In the genomic region with DNA sequence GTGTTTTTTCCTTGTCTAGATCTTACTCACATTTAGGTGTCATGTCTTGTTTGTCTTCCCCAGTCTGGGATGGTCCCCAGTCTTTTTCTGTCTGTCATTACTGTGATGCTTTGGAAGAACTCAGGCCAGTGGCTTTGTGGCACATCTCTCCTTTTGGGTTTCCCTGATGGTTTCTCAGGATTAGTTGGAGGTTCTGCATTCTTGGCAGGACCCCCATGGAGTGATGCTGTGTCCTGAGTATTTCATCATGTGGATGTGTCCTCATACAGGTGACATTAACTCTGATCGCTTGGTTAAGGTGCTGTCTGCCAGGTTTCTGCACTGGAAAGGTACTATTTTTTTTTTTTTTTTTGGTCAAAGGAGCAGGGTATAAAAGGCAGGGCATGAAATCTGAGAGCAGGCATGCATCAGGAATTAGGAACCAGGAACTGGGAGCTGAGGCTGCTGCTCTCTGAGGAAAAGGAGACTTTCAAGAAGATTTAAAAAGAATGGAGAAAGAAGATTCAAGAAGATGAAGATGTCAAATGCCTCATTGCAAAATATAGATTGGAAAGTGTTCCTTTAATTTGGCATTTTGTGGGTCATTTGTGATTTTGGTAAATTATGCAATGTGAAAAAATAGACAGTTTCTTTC, we compare ENCODE assay signal across 29 cellular contexts.
DNase-seq lines count a peak whose midpoint lies in the region; ATAC-seq, FAIRE-seq and TF ChIP-seq lines count a peak whose summit lies in the region.
"Had no signal": no experiment of that assay in that cellular context is flagged by ENCODE, and none has a peak within 500 bp of the region (broad histone marks: within the 10 kb centered on the region; RNA-seq: fewer than 3 reads in every experiment).

No MANE protein-coding gene starts in this region.

- H3K9me3 ChIP-seq in H1 (ENCODE audit: insufficient read depth in 2 of 2, low read depth in 1 of 2, low read length in 1 of 2) (no peaks in the 10 kb centered on the region), mesenchymal stem cell (ENCODE audit: control insufficient read depth, low read length) (no peaks in the 10 kb centered on the region)
- H3K9me3 ChIP-seq: BE2C had no signal

- no peak for TF ChIP-seq CTCF in GM23338 (conservative IDR thresholded peaks at IDR 0.05; ENCODE audit: low read depth in 2 of 2)
- TF ChIP-seq CTCF in WTC11 (IDR thresholded peaks at IDR 0.05) = no peak
- no peak for TF ChIP-seq CTCF in H1 (IDR thresholded peaks at IDR 0.05; ENCODE audit: control extremely low read depth in 1 of 3, insufficient read depth in 1 of 3, low read depth in 1 of 3, low read length in 3 of 3)

- H2BK5ac ChIP-seq in H1 (ENCODE audit: low read depth, low read length) (no peak overlapping the region), mesenchymal stem cell (ENCODE audit: low read depth, low read length, poor library complexity, severe bottlenecking) (peak overlapping the region; percentile 8)

- peak; percentile 50 for DNase-seq in GM23338 (ENCODE audit: low spot score)
- peak; percentile 45 for DNase-seq in WTC11 (ENCODE audit: low spot score)
- DNase-seq in H1 (ENCODE audit: low read depth in 1 of 2, low spot score in 2 of 2) = no peak
- DNase-seq in mesenchymal stem cell = no peak
- no peak for DNase-seq in NCI-H1417 (lab: John Stamatoyannopoulos, UW)
- no peak for DNase-seq in frontal cortex (ENCODE audit: low spot score in 2 of 2)
- no peak for DNase-seq in NCI-H524 treated with DMSO at 0.1 percent for 48 hours (lab: John Stamatoyannopoulos, UW)
- no peak for DNase-seq in hippocampal formation (lab: John Stamatoyannopoulos, UW)
- DNase-seq: 8988T; ACHN; BE2C; C1 segment of cervical spinal cord; CD4-positive, alpha-beta memory T cell; CD4-positive, CD25-positive, alpha-beta regulatory T cell; CD8-positive, alpha-beta memory T cell; COR-L47; DMS 273 treated with DMSO at 0.1 percent for 48 hours; DMS153; DMS53; DMS79; DND-41; EL; GDM1 had no signal

- TF ChIP-seq POLR2A in H1 (IDR thresholded peaks at IDR 0.05; ENCODE audit: control extremely low read depth in 1 of 2, low read depth in 2 of 2, low read length in 2 of 2) = no peak

- TF ChIP-seq EP300 in H1 (IDR thresholded peaks at IDR 0.05; ENCODE audit: borderline replicate concordance in 1 of 2, low read depth in 2 of 2, low read length in 2 of 2) = no peak

- no peaks in the 10 kb centered on the region for H3K27me3 ChIP-seq in GM23338 (ENCODE audit: insufficient read depth)
- H3K27me3 ChIP-seq in H1 (replicated peaks in 1 of 4; ENCODE audit: control insufficient read depth in 3 of 4, extremely low read depth in 1 of 4, insufficient read depth in 3 of 4, low read length in 3 of 4) = no peaks in the 10 kb centered on the region
- no peaks in the 10 kb centered on the region for H3K27me3 ChIP-seq in mesenchymal stem cell (ENCODE audit: control insufficient read depth in 1 of 2, insufficient read depth in 1 of 2, low read length in 2 of 2)
- H3K27me3 ChIP-seq: BE2C, BLaER1 had no signal

- no peak overlapping the region for H4K5ac ChIP-seq in H1 (ENCODE audit: insufficient read length, low read depth, low read length)

- H3K18ac ChIP-seq in H1 (ENCODE audit: extremely low read depth, low read length) (no peak overlapping the region), mesenchymal stem cell (ENCODE audit: low read depth in 1 of 2, low read length in 2 of 2) (no peak overlapping the region)

- no peak for ATAC-seq in GM23338
- peak; percentile 57 for ATAC-seq in WTC11
- ATAC-seq: GM12878 had no signal

- no peaks in the 10 kb centered on the region for H3F3A ChIP-seq in GM23338 (replicated peaks; ENCODE audit: low read depth)

- H4K91ac ChIP-seq in H1 (replicated peaks; ENCODE audit: insufficient read length, low read length) (no peak overlapping the region), mesenchymal stem cell (ENCODE audit: low read length) (no peak overlapping the region)

- H3K79me2 ChIP-seq in GM23338 (replicated peaks; ENCODE audit: insufficient read depth) = no peaks in the 10 kb centered on the region
- no peaks in the 10 kb centered on the region for H3K79me2 ChIP-seq in H1 (ENCODE audit: control insufficient read depth in 1 of 2, insufficient read depth in 2 of 2, low read length in 2 of 2)

- H3K4me1 ChIP-seq in GM23338 (ENCODE audit: insufficient read depth) = no peaks in the 10 kb centered on the region
- H3K4me1 ChIP-seq in H1 (replicated peaks in 1 of 4; ENCODE audit: control insufficient read depth in 3 of 4, insufficient read depth in 4 of 4, low read length in 3 of 4) = no peaks in the 10 kb centered on the region; a peak in 1 of 7 replicates
- peaks cover 1% of the 10 kb centered on the region for H3K4me1 ChIP-seq in mesenchymal stem cell (ENCODE audit: control insufficient read depth, insufficient read depth, low read depth, low read length)
- H3K4me1 ChIP-seq: BE2C, BLaER1 had no signal

- H3K4me3 ChIP-seq in GM23338 (no peak overlapping the region), H1 (ENCODE audit: extremely low read depth in 1 of 4, insufficient read depth in 2 of 4, low read depth in 3 of 4, low read length in 4 of 4) (no peak overlapping the region), mesenchymal stem cell (ENCODE audit: insufficient read depth in 1 of 2, low read depth in 1 of 2, low read length in 2 of 2) (no peak overlapping the region)
- H3K4me3 ChIP-seq: BLaER1, GM12878 had no signal

- H4K8ac ChIP-seq in H1 (ENCODE audit: extremely low read depth, insufficient read depth, low read length) (no peak overlapping the region), mesenchymal stem cell (ENCODE audit: low read length) (no peak overlapping the region)

- H2BK12ac ChIP-seq in H1 (ENCODE audit: low read depth, low read length) (no peak overlapping the region), mesenchymal stem cell (ENCODE audit: low read length in 2 of 2) (no peak overlapping the region)

- H3K27ac Mint-ChIP-seq in GM23338 (no peak overlapping the region), WTC11 (peak overlapping the region; percentile 52)
- H3K27ac Mint-ChIP-seq: CD14-positive monocyte; CD4-positive, alpha-beta memory T cell; CD4-positive, CD25-positive, alpha-beta regulatory T cell; CD8-positive, alpha-beta memory T cell had no signal

- no peaks in the 10 kb centered on the region for H3K9me2 ChIP-seq in GM23338 (ENCODE audit: insufficient read depth)

- peak; percentile 13 for FAIRE-seq in H1 (lab: Jason Lieb, UNC)
- no peak for FAIRE-seq in frontal cortex (lab: Jason Lieb, UNC)
- FAIRE-seq: A204.1, GM12878, GM12892, GM18507 had no signal

- H3K56ac ChIP-seq in H1 (replicated peaks; ENCODE audit: insufficient read length, low read depth, low read length) = no peak overlapping the region

- H3K4me3 Mint-ChIP-seq in GM23338 (no peak overlapping the region), WTC11 (no peak overlapping the region)
- H3K4me3 Mint-ChIP-seq: CD14-positive monocyte; CD4-positive, alpha-beta memory T cell; CD4-positive, CD25-positive, alpha-beta regulatory T cell; CD8-positive, alpha-beta memory T cell had no signal

- H2AK5ac ChIP-seq in H1 (ENCODE audit: low read depth, low read length) (no peak overlapping the region), mesenchymal stem cell (ENCODE audit: low read length, severe bottlenecking) (no peak overlapping the region)

- POLR2A ChIA-PET in WTC11 (lab: Charles Lee) (no interaction called here), H1 (lab: Charles Lee; ENCODE audit: partially characterized antibody) (interaction anchor here (0.7 kb wide), 1 partner anchor 130 kb away, joined by 3 read pairs; no protein-coding TSS in a partner anchor)

- H3K9me3 Mint-ChIP-seq in GM23338 = peaks cover 4% of the 10 kb centered on the region; the same call in 2 of the 3 replicates
- peaks cover 18% of the 10 kb centered on the region for H3K9me3 Mint-ChIP-seq in WTC11

- TF ChIP-seq RAD21 in H1 (IDR thresholded peaks at IDR 0.05 in 1 of 2, conservative IDR thresholded peaks at IDR 0.05 in 1 of 2; ENCODE audit: low read depth in 2 of 2, low read length in 2 of 2) = no peak

- H2AFZ ChIP-seq in GM23338 (no peak overlapping the region), H1 (ENCODE audit: low read length) (no peak overlapping the region), mesenchymal stem cell (ENCODE audit: low read depth, low read length) (no peak overlapping the region)

- H3K4me2 ChIP-seq in GM23338 (no peak overlapping the region), H1 (ENCODE audit: insufficient read depth in 1 of 2, low read depth in 2 of 2, low read length in 2 of 2) (no peak overlapping the region), mesenchymal stem cell (ENCODE audit: low read length, poor library complexity, severe bottlenecking) (no peak overlapping the region)
- H3K4me2 ChIP-seq: BLaER1 had no signal

- no peaks in the 10 kb centered on the region for H4K20me1 ChIP-seq in GM23338 (replicated peaks; ENCODE audit: insufficient read depth)
- H4K20me1 ChIP-seq in H1 (replicated peaks in 1 of 2; ENCODE audit: control insufficient read depth in 1 of 2, insufficient read depth in 2 of 2, low read length in 2 of 2) = peaks cover 0 to 2% of the 10 kb centered on the region in 2 experiments
- H4K20me1 ChIP-seq: BLaER1 had no signal

- H3K36me3 Mint-ChIP-seq in GM23338 (ENCODE audit: low read depth) (peaks cover 11% of the 10 kb centered on the region), WTC11 (peaks cover 12% of the 10 kb centered on the region)
- H3K36me3 Mint-ChIP-seq: CD14-positive monocyte had no signal

- no peak overlapping the region for H3K27ac ChIP-seq in GM23338 (ENCODE audit: low read depth)
- H3K27ac ChIP-seq in H1 (ENCODE audit: low read depth, low read length) = no peak overlapping the region
- H3K27ac ChIP-seq in mesenchymal stem cell (ENCODE audit: low read length, poor library complexity, severe bottlenecking) = no peak overlapping the region
- H3K27ac ChIP-seq: BLaER1 had no signal

- H3K79me1 ChIP-seq in H1 (ENCODE audit: low read depth, low read length) (no peaks in the 10 kb centered on the region), mesenchymal stem cell (replicated peaks; ENCODE audit: low read length, poor library complexity, severe bottlenecking) (peaks cover 4% of the 10 kb centered on the region)

- WGBS in H1 (ENCODE audit: extremely low coverage in 1 of 2, insufficient coverage in 1 of 2, insufficient read length in 1 of 2, insufficient replicate concordance in 2 of 2, low coverage in 1 of 2, low lambda C conversion rate in 2 of 2, missing lambda C conversion rate in 1 of 2), 2 experiments = 80% methylated on average over 1 of the region's 1 CpG; no CpG with 5 or more reads in 1 of the 2 experiments
- 98% methylated on average over 1 of the region's 1 CpG for WGBS in mesenchymal stem cell

- H3K23me2 ChIP-seq in H1 (ENCODE audit: low read depth, low read length) = no peaks in the 10 kb centered on the region

- CTCF ChIA-PET in WTC11 (lab: Charles Lee) (no interaction called here), H1 (lab: Charles Lee; ENCODE audit: partially characterized antibody) (no interaction called here)

- H3K23ac ChIP-seq in H1 (ENCODE audit: insufficient read length) = no peak overlapping the region
- no peak overlapping the region for H3K23ac ChIP-seq in mesenchymal stem cell (ENCODE audit: low read length in 2 of 2)

- H3K27me3 Mint-ChIP-seq in GM23338 (ENCODE audit: insufficient read depth, low read depth, poor library complexity) = peaks cover 1% of the 10 kb centered on the region
- H3K27me3 Mint-ChIP-seq in WTC11 (ENCODE audit: low read depth) = no peaks in the 10 kb centered on the region
- H3K27me3 Mint-ChIP-seq: CD4-positive, alpha-beta memory T cell; CD4-positive, CD25-positive, alpha-beta regulatory T cell; CD8-positive, alpha-beta memory T cell had no signal

- H3K9ac ChIP-seq in H1 (replicated peaks in 1 of 4; ENCODE audit: extremely low read depth in 1 of 4, low read depth in 3 of 4, low read length in 3 of 4) (no peak overlapping the region), mesenchymal stem cell (ENCODE audit: low read length) (no peak overlapping the region)
- H3K9ac ChIP-seq: BLaER1 had no signal

- H3K36me3 ChIP-seq in GM23338 (ENCODE audit: insufficient read depth) (no peaks in the 10 kb centered on the region), H1 (ENCODE audit: control insufficient read depth in 2 of 4, insufficient read depth in 4 of 4, low read length in 3 of 4) (no peaks in the 10 kb centered on the region), mesenchymal stem cell (ENCODE audit: control insufficient read depth in 1 of 2, insufficient read depth in 2 of 2, low read depth in 1 of 2, low read length in 2 of 2) (no peaks in the 10 kb centered on the region)
- H3K36me3 ChIP-seq: BE2C, BLaER1 had no signal

- H2BK15ac ChIP-seq in H1 (ENCODE audit: low read length) = no peak overlapping the region
- H2BK15ac ChIP-seq in mesenchymal stem cell (ENCODE audit: low read depth, poor library complexity, severe bottlenecking) = no peak overlapping the region

- H2BK20ac ChIP-seq in H1 (ENCODE audit: low read length) = no peak overlapping the region

- H2BK120ac ChIP-seq in H1 (replicated peaks; ENCODE audit: low read depth, low read length) (no peak overlapping the region), mesenchymal stem cell (ENCODE audit: low read depth, low read length) (no peak overlapping the region)

- H3K4me1 Mint-ChIP-seq in GM23338 = peaks cover 12% of the 10 kb centered on the region; the same call in 2 of the 3 replicates
- H3K4me1 Mint-ChIP-seq in WTC11 = peaks cover 17% of the 10 kb centered on the region
- H3K4me1 Mint-ChIP-seq: CD14-positive monocyte had no signal

- no peak overlapping the region for H3K14ac ChIP-seq in H1 (ENCODE audit: insufficient read length)
- H3K14ac ChIP-seq in mesenchymal stem cell (ENCODE audit: low read length in 2 of 2) = no peak overlapping the region

- no peak overlapping the region for H3K4ac ChIP-seq in H1 (replicated peaks; ENCODE audit: insufficient read length, low read depth, low read length)
- no peak overlapping the region for H3K4ac ChIP-seq in mesenchymal stem cell (ENCODE audit: low read depth in 1 of 2, low read length in 2 of 2)

Comparison
In these comparisons a context has a peak if more than half of its experiments do, and no peak if none do; other contexts are left out.
1. DNase-seq: peak in GM23338 (single experiment) and WTC11 (single experiment); none in H1 (0 of 2), mesenchymal stem cell (single experiment), NCI-H1417 (0 of 3), frontal cortex (0 of 2), NCI-H524 treated with DMSO at 0.1 percent for 48 hours (single experiment) and hippocampal formation (0 of 2).